ENCODE assay signal across 13 cellular contexts in the genomic region with DNA sequence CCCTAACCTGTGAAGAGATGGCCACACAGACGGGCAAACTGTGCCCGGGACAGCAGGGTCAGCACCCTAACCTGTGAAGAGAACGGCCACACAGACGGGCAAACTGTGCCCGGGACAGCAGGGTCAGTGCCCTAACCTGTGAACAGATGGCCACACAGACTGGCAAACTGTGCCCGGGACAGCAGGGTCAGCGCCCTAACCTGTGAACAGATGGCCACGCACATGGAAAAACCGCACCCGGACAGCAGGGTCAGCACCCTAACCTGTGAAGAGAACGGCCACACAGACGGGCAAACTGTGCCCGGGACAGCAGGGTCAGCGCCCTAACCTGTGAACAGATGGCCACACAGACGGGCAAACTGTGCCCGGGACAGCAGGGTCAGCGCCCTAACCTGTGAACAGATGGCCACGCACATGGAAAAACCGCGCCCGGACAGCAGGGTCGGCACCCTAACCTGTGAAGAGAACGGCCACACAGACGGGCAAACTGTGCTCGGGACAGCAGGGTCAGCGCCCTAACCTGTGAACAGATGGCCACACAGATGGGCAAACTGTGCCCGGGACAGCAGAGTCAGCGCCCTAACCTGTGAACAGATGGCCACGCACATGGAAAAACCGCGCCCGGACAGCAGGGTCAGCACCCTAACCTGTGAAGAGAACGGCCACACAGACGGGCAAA. TPM values are rescaled to one million over a fixed set of nuclear protein-coding genes. Genes with fewer than 3 reads are reported as not detected.
"Had no signal": no experiment of that assay in that cellular context is flagged by ENCODE, and none has a peak within 500 bp of the region (broad histone marks: within the 10 kb centered on the region; RNA-seq: fewer than 3 reads in every experiment).

No MANE protein-coding gene starts in this region.

RNA-seq across cellular contexts. Expression of gene TERT, which starts 44.4 kb away (rescaled TPM):
- total RNA-seq: heart left ventricle, kidney epithelial cell, mammary epithelial cell, mucosa of gallbladder, omental fat pad, renal cortical epithelial cell, right atrium auricular region, sigmoid colon, temporal lobe, tibial nerve, ureter had no signal
- polyA plus RNA-seq: heart left ventricle, immature natural killer cell, mammary epithelial cell, ovary had no signal
